ENCODE assay signal across 20 cellular contexts in the genomic region with DNA sequence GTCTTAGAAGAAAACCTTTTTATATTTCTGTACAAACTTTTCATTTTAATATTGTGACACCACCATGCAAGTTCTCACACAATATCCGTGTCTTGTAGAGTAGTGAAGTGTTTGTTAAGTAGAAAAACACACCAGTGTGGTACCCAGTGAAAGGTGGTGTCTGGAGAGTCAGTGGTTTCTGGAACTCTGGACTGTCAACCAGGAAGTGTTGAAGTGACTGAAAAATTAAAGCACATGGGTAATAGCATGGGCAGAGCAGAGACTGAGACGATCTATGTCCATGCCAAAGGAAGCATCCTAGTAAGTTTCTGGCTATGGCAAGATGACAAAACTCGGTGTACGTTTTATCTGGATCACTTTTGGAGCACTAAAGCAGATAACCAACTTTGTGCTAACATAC.
"Had no signal": no experiment of that assay in that cellular context is flagged by ENCODE, and none has a peak within 500 bp of the region (broad histone marks: within the 10 kb centered on the region; RNA-seq: fewer than 3 reads in every experiment).

No MANE protein-coding gene starts in this region.

- H3K4me1 ChIP-seq: adrenal gland, stomach, vagina had no signal

- DNase-seq: activated naive CD4-positive, alpha-beta T cell treated with anti-CD3 and anti-CD28 coated beads, Interleukin-2, amount 10 ng/mL, durations not matched to agents 7 days and 5 days; activated T-cell treated with anti-CD3 and anti-CD28 coated beads, Interleukin-2, amount 50 U/mL, for 24 hours; adrenal gland; cerebellar nuclear complex; cortex of kidney; erythroblast; foreskin melanocyte; glutamatergic neuron; hippocampal formation; islet precursor cell; stimulated activated CD4-positive, alpha-beta T cell treated with anti-CD3 and anti-CD28 coated beads, Interleukin-2, amount 100 ng/mL, for 24 hours; stomach; trophoblast cell had no signal

- H3K27ac ChIP-seq: adrenal gland, stomach, vagina had no signal

- H3K4me3 Mint-ChIP-seq: activated naive CD4-positive, alpha-beta T cell treated with anti-CD3 and anti-CD28 coated beads, Interleukin-2, amount 10 ng/mL, durations not matched to agents 7 days and 5 days; activated T-cell treated with anti-CD3 and anti-CD28 coated beads, Interleukin-2, amount 50 U/mL, for 24 hours; mesothelial cell of epicardium; T-helper 1 cell treated with Interleukin-12 subunit alpha and Interleukin-12 subunit beta and Interleukin-4 antibody, amounts not matched to agents 30 μg/mL and 1 μg/mL, for 36 hours had no signal

- H3K4me3 ChIP-seq: adrenal gland, stomach, vagina had no signal

- ATAC-seq: activated CD4-positive, CD25-positive, alpha-beta regulatory T cell treated with anti-CD3 and anti-CD28 coated beads, Interleukin-2, amount 50 U/mL, for 24 hours; left lobe of liver had no signal

- FAIRE-seq: endometrium had no signal

- H3K27ac Mint-ChIP-seq: activated naive CD4-positive, alpha-beta T cell treated with anti-CD3 and anti-CD28 coated beads, Interleukin-2, amount 10 ng/mL, durations not matched to agents 7 days and 5 days; activated T-helper 2 cell treated with anti-CD3 and anti-CD28 coated beads, Interferon-gamma antibody, Interleukin-2, Interleukin-4, amounts not matched to agents 10 μg/mL and 5 μg/mL and 100 μg/mL, durations not matched to agents 14 hours and 24 hours and 36 hours; mesothelial cell of epicardium; T-helper 1 cell treated with Interleukin-12 subunit alpha and Interleukin-12 subunit beta and Interleukin-4 antibody, amounts not matched to agents 30 μg/mL and 1 μg/mL, for 36 hours had no signal

- H3K27me3 Mint-ChIP-seq: activated naive CD4-positive, alpha-beta T cell treated with anti-CD3 and anti-CD28 coated beads, Interleukin-2, amount 10 ng/mL, durations not matched to agents 7 days and 5 days had no signal

- H3K27me3 ChIP-seq: adrenal gland, stomach, vagina had no signal

- H3K9me3 Mint-ChIP-seq: activated naive CD4-positive, alpha-beta T cell treated with anti-CD3 and anti-CD28 coated beads, Interleukin-2, amount 10 ng/mL, durations not matched to agents 7 days and 5 days; activated T-cell treated with anti-CD3 and anti-CD28 coated beads, Interleukin-2, amount 50 U/mL, for 24 hours; activated T-helper 2 cell treated with anti-CD3 and anti-CD28 coated beads, Interferon-gamma antibody, Interleukin-2, Interleukin-4, amounts not matched to agents 10 μg/mL and 5 μg/mL and 100 μg/mL, durations not matched to agents 14 hours and 24 hours and 36 hours; T-helper 1 cell treated with Interleukin-12 subunit alpha and Interleukin-12 subunit beta and Interleukin-4 antibody, amounts not matched to agents 30 μg/mL and 1 μg/mL, for 36 hours had no signal

- H3K9me3 ChIP-seq: adrenal gland, stomach, vagina had no signal

- H3K4me1 Mint-ChIP-seq: activated naive CD4-positive, alpha-beta T cell treated with anti-CD3 and anti-CD28 coated beads, Interleukin-2, amount 10 ng/mL, durations not matched to agents 7 days and 5 days; mesothelial cell of epicardium had no signal
